In genomic region chr16:77553130-77553529, GRCh38 we compare ENCODE assay signal across 31 cellular contexts.
"Had no signal": no experiment of that assay in that cellular context is flagged by ENCODE, and none has a peak within 500 bp of the region (broad histone marks: within the 10 kb centered on the region; RNA-seq: fewer than 3 reads in every experiment).

No MANE protein-coding gene starts in this region.

- H3K9ac ChIP-seq: SK-N-SH had no signal

- DNase-seq: activated CD4-positive, alpha-beta memory T cell treated with anti-CD3 and anti-CD28 coated beads for 36 hours; activated CD4-positive, alpha-beta T cell treated with anti-CD3 and anti-CD28 coated beads for 36 hours; activated CD4-positive, alpha-beta T cell treated with anti-CD3 and anti-CD28 coated beads, Interleukin-2, amount 50 U/mL, for 1 hour; activated CD8-positive, alpha-beta memory T cell treated with anti-CD3 and anti-CD28 coated beads, Interleukin-2, amount 50 U/mL, for 4 hours; activated gamma-delta T cell treated with Interleukin-2 at 50 U/mL for 16 hours; activated naive CD4-positive, alpha-beta T cell treated with anti-CD3 and anti-CD28 coated beads for 36 hours; activated T-cell treated with anti-CD3 and anti-CD28 coated beads for 4 hours; activated T-cell treated with anti-CD3 and anti-CD28 coated beads, Interleukin-2, amount 50 U/mL, for 4 hours; adrenal gland; body of pancreas; KBM-7; MG63; NCI-H1048; NCI-H1436 treated with DMSO at 0.1 percent for 48 hours; NCI-H1694 treated with DMSO at 0.1 percent for 48 hours; NCI-H2029; NCI-H2107; NCI-H345; NCI-H524 treated with DMSO at 0.1 percent for 48 hours; SHP77; SJCRH30; SK-N-SH had no signal

- FAIRE-seq: astrocyte had no signal

- H3K9me3 ChIP-seq: adrenal gland, body of pancreas, breast epithelium, MG63, SJCRH30, SK-N-SH had no signal

- H3K27me3 ChIP-seq: adrenal gland, body of pancreas, breast epithelium, MG63, SJCRH30 had no signal

- H3K4me3 ChIP-seq: adrenal gland, body of pancreas, breast epithelium, MG63, SJCRH30 had no signal

- H3K9me3 Mint-ChIP-seq: activated CD4-positive, alpha-beta memory T cell treated with anti-CD3 and anti-CD28 coated beads for 36 hours; activated naive CD4-positive, alpha-beta T cell treated with anti-CD3 and anti-CD28 coated beads for 36 hours; activated T-cell treated with anti-CD3 and anti-CD28 coated beads, Interleukin-2, amount 50 U/mL, for 4 hours; activated T-helper 1 cell treated with anti-CD3 and anti-CD28 coated beads, Interleukin-12 subunit alpha, Interleukin-12 subunit beta, Interleukin-2, Interleukin-4 antibody, amounts not matched to agents 30 ng/mL and 10 ng/mL and 1 ng/mL, durations not matched to agents 14 hours and 24 hours and 36 hours; T-helper 1 cell treated with Interleukin-12 subunit alpha and Interleukin-12 subunit beta and Interleukin-4 antibody, amounts not matched to agents 30 μg/mL and 1 μg/mL, for 36 hours; T-helper 2 cell treated with Interferon-gamma antibody and Interleukin-4, amounts not matched to agents 5 μg/mL and 100 μg/mL, for 36 hours; WTC11 had no signal

- H3K4me1 Mint-ChIP-seq: activated CD4-positive, alpha-beta T cell treated with anti-CD3 and anti-CD28 coated beads for 36 hours had no signal

- H3K27ac ChIP-seq: adrenal gland, body of pancreas, breast epithelium, SJCRH30 had no signal

- H3K4me1 ChIP-seq: adrenal gland, body of pancreas, breast epithelium, SJCRH30 had no signal

- H3K36me3 Mint-ChIP-seq: activated CD4-positive, alpha-beta memory T cell treated with anti-CD3 and anti-CD28 coated beads for 36 hours; activated naive CD4-positive, alpha-beta T cell treated with anti-CD3 and anti-CD28 coated beads, Interleukin-2, amount 50 U/mL, for 72 hours; WTC11 had no signal

- H3K4me3 Mint-ChIP-seq: activated CD4-positive, alpha-beta memory T cell treated with anti-CD3 and anti-CD28 coated beads for 36 hours; activated CD4-positive, alpha-beta T cell treated with anti-CD3 and anti-CD28 coated beads for 36 hours; activated naive CD4-positive, alpha-beta T cell treated with anti-CD3 and anti-CD28 coated beads for 36 hours; activated T-cell treated with anti-CD3 and anti-CD28 coated beads, Interleukin-2, amount 50 U/mL, for 4 hours; activated T-helper 1 cell treated with anti-CD3 and anti-CD28 coated beads, Interleukin-12 subunit alpha, Interleukin-12 subunit beta, Interleukin-2, Interleukin-4 antibody, amounts not matched to agents 30 ng/mL and 10 ng/mL and 1 ng/mL, durations not matched to agents 14 hours and 24 hours and 36 hours; T-helper 1 cell treated with Interleukin-12 subunit alpha and Interleukin-12 subunit beta and Interleukin-4 antibody, amounts not matched to agents 30 μg/mL and 1 μg/mL, for 36 hours; T-helper 2 cell treated with Interferon-gamma antibody and Interleukin-4, amounts not matched to agents 5 μg/mL and 100 μg/mL, for 36 hours; WTC11 had no signal

- H3K36me3 ChIP-seq: adrenal gland, breast epithelium, MG63, SJCRH30 had no signal

- H3K4me2 ChIP-seq: SK-N-SH had no signal

- H3K27ac Mint-ChIP-seq: activated CD4-positive, alpha-beta memory T cell treated with anti-CD3 and anti-CD28 coated beads for 36 hours; activated CD4-positive, alpha-beta T cell treated with anti-CD3 and anti-CD28 coated beads for 36 hours; activated naive CD4-positive, alpha-beta T cell treated with anti-CD3 and anti-CD28 coated beads for 36 hours; activated naive CD4-positive, alpha-beta T cell treated with anti-CD3 and anti-CD28 coated beads, Interleukin-2, amount 50 U/mL, for 72 hours; activated T-helper 1 cell treated with anti-CD3 and anti-CD28 coated beads, Interleukin-12 subunit alpha, Interleukin-12 subunit beta, Interleukin-2, Interleukin-4 antibody, amounts not matched to agents 30 ng/mL and 10 ng/mL and 1 ng/mL, durations not matched to agents 14 hours and 24 hours and 36 hours; T-helper 1 cell treated with Interleukin-12 subunit alpha and Interleukin-12 subunit beta and Interleukin-4 antibody, amounts not matched to agents 30 μg/mL and 1 μg/mL, for 36 hours; T-helper 2 cell treated with Interferon-gamma antibody and Interleukin-4, amounts not matched to agents 5 μg/mL and 100 μg/mL, for 36 hours; WTC11 had no signal

- ATAC-seq: activated CD4-positive, alpha-beta T cell treated with anti-CD3 and anti-CD28 coated beads for 36 hours; activated CD4-positive, CD25-positive, alpha-beta regulatory T cell treated with anti-CD3 and anti-CD28 coated beads, Interleukin-2, amount 50 U/mL, for 24 hours; activated naive CD4-positive, alpha-beta T cell treated with anti-CD3 and anti-CD28 coated beads, Interleukin-2, amount 50 U/mL, for 72 hours; activated T-cell treated with anti-CD3 and anti-CD28 coated beads, Interleukin-2, amount 50 U/mL, for 4 hours; body of pancreas; Panc1; WTC11 had no signal
